In genomic region chr3:27085849-27086248, GRCh38 we compare ENCODE assay signal across 27 cellular contexts.
"Had no signal": no experiment of that assay in that cellular context is flagged by ENCODE, and none has a peak within 500 bp of the region (broad histone marks: within the 10 kb centered on the region; RNA-seq: fewer than 3 reads in every experiment).

No MANE protein-coding gene starts in this region.

- H3K36me3 Mint-ChIP-seq: immature natural killer cell; mesothelial cell of epicardium; naive B cell; natural killer cell; stimulated activated memory B cell treated with anti-CD40 and anti-IgM and Interleukin-4, amounts not matched to agents 10 μg/mL and 1 μg/mL and 100 μg/mL, for 72 hours; type B pancreatic cell had no signal

- DNase-seq: head of caudate nucleus; hypothalamus; immature natural killer cell; kidney; mesendoderm; naive B cell; natural killer cell; nucleus accumbens; pancreas; posterior cingulate gyrus; retina; right lobe of liver; stimulated activated CD4-positive, alpha-beta T cell treated with anti-CD3 and anti-CD28 coated beads, Interleukin-1b, Interleukin-23, amount 100 ng/mL, for 48 hours; stimulated activated CD4-positive, alpha-beta T cell treated with anti-CD3 and anti-CD28 coated beads, Interleukin-2, amount 100 ng/mL, for 48 hours; stimulated activated CD4-positive, alpha-beta T cell treated with anti-CD3 and anti-CD28 coated beads, Interleukin-4, amount 100 ng/mL, for 4 hours; stimulated activated CD8-positive, alpha-beta memory T cell treated with anti-CD3 and anti-CD28 coated beads, Interleukin-4, amount 100 ng/mL, for 48 hours; stimulated activated naive CD4-positive, alpha-beta T cell treated with Interleukin-2 at 50 U/mL for 16 hours; stimulated activated naive CD8-positive, alpha-beta T cell treated with anti-CD3 and anti-CD28 coated beads, Interleukin-15, amount 100 ng/mL, for 72 hours; substantia nigra; uterus had no signal

- H3K4me1 ChIP-seq: pancreas, prostate gland, right lobe of liver, uterus had no signal

- H3K4me1 Mint-ChIP-seq: immature natural killer cell; naive B cell; natural killer cell; stimulated activated memory B cell treated with anti-CD40 and anti-IgM and Interleukin-4, amounts not matched to agents 10 μg/mL and 1 μg/mL and 100 μg/mL, for 72 hours; stimulated activated naive CD8-positive, alpha-beta T cell treated with anti-CD3 and anti-CD28 coated beads, Interleukin-15, amount 100 ng/mL, for 72 hours had no signal

- H3K36me3 ChIP-seq: pancreas, prostate gland, right lobe of liver, tibial nerve, uterus had no signal

- H3K9me3 ChIP-seq: pancreas, prostate gland, right lobe of liver, tibial nerve, uterus had no signal

- H3K27ac ChIP-seq: pancreas, prostate gland, right lobe of liver, tibial nerve, uterus had no signal

- H3K27me3 ChIP-seq: pancreas, right lobe of liver, tibial nerve, uterus had no signal

- H3K27me3 Mint-ChIP-seq: stimulated activated memory B cell treated with anti-CD40 and anti-IgM and Interleukin-4, amounts not matched to agents 10 μg/mL and 1 μg/mL and 100 μg/mL, for 72 hours; type B pancreatic cell had no signal

- H3K9me3 Mint-ChIP-seq: mesothelial cell of epicardium; naive B cell; stimulated activated memory B cell treated with anti-CD40 and anti-IgM and Interleukin-4, amounts not matched to agents 10 μg/mL and 1 μg/mL and 100 μg/mL, for 72 hours; stimulated activated naive CD8-positive, alpha-beta T cell treated with anti-CD3 and anti-CD28 coated beads, Interleukin-15, amount 100 ng/mL, for 72 hours; type B pancreatic cell had no signal

- ATAC-seq: natural killer cell; pancreas; right lobe of liver; stimulated activated memory B cell treated with anti-CD40 and anti-IgM and Interleukin-4, amounts not matched to agents 10 μg/mL and 1 μg/mL and 100 μg/mL, for 72 hours; stimulated activated naive CD8-positive, alpha-beta T cell treated with anti-CD3 and anti-CD28 coated beads, Interleukin-15, amount 100 ng/mL, for 72 hours had no signal

- H3K27ac Mint-ChIP-seq: immature natural killer cell; mesothelial cell of epicardium; naive B cell; natural killer cell; stimulated activated memory B cell treated with anti-CD40 and anti-IgM and Interleukin-4, amounts not matched to agents 10 μg/mL and 1 μg/mL and 100 μg/mL, for 72 hours; stimulated activated naive CD8-positive, alpha-beta T cell treated with anti-CD3 and anti-CD28 coated beads, Interleukin-15, amount 100 ng/mL, for 72 hours; type B pancreatic cell had no signal

- H3K4me2 ChIP-seq: smooth muscle cell had no signal

- H3K4me3 ChIP-seq: lung, pancreas, prostate gland, right lobe of liver, smooth muscle cell, tibial nerve, uterus had no signal

- H3K4me3 Mint-ChIP-seq: immature natural killer cell; mesothelial cell of epicardium; naive B cell; natural killer cell; stimulated activated memory B cell treated with anti-CD40 and anti-IgM and Interleukin-4, amounts not matched to agents 10 μg/mL and 1 μg/mL and 100 μg/mL, for 72 hours; stimulated activated naive CD8-positive, alpha-beta T cell treated with anti-CD3 and anti-CD28 coated beads, Interleukin-15, amount 100 ng/mL, for 72 hours; type B pancreatic cell had no signal
